21 cellular contexts compared by ENCODE assay signal in the genomic region with DNA sequence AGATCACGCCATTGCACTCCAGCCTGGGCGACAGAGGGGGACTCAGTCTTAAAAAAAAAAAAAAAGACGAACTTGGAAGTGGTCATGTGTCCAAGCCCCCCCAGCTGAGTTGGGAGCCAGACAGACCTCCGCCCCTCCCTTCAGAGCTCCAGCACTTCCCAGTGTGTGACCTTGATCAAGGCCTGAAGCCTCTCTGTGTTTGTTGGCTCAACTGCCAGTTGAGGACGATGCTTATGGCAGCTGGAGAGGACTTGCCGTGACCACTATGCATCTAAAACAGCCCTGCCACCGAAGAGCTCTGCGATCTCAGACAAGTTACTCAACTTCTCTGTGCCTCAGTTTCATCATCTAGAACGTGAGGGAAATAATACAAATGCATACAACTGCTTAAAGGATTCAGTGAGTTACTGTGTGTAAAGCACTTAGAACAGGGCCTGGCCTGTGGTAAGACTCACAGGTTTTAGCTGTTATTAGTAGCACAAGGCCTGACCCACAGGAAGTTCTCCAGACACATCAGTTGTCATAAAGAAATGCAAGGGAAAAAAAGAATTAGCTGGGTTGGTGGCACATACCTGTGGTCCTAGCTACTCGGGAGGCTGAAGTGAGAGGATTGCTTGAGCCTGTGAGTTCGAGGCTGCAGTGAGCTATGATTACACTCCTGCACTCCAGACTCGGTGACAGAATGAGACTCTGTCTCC. TPM values are rescaled to one million over a fixed set of nuclear protein-coding genes. Genes with fewer than 3 reads are reported as not detected.
DNase-seq lines count a peak whose midpoint lies in the region; ATAC-seq, FAIRE-seq and TF ChIP-seq lines count a peak whose summit lies in the region.
"Had no signal": no experiment of that assay in that cellular context is flagged by ENCODE, and none has a peak within 500 bp of the region (broad histone marks: within the 10 kb centered on the region; RNA-seq: fewer than 3 reads in every experiment).

No MANE protein-coding gene starts in this region.

- H3K27ac ChIP-seq in CD4-positive, alpha-beta memory T cell (ENCODE audit: low read depth, low read length), result no peak overlapping the region
- H3K27ac ChIP-seq in GM12878 (ENCODE audit: control insufficient read depth, insufficient read depth) (no peak overlapping the region), RWPE1 (no peak overlapping the region)
- H3K27ac ChIP-seq: SK-N-MC had no signal

- no peak overlapping the region for H3K9ac ChIP-seq in GM12878 (ENCODE audit: control insufficient read depth, insufficient read depth, low read length)

- H3K79me2 ChIP-seq in GM12878 (ENCODE audit: control insufficient read depth, insufficient read depth, low read length), result no peaks in the 10 kb centered on the region

- POLR2A ChIA-PET in CD4-positive, alpha-beta memory T cell (lab: Charles Lee; ENCODE audit: partially characterized antibody), result interaction anchor here (0.6 to 1.6 kb wide), 4 partner anchors 10 to 21 kb away, joined by 3 to 11 read pairs (median 4); a partner anchor contains a TSS
- POLR2A ChIA-PET in GM12878 (lab: Charles Lee) (interaction anchor here (0.6 to 1.5 kb wide), 2 partner anchors 20 to 22 kb away, joined by 4 to 8 read pairs; a partner anchor contains a TSS), RWPE1 (lab: Yijun Ruan, JAX; ENCODE audit: low non-redundant PET) (no interaction called here)

- TF ChIP-seq CTCF in GM12878 (IDR thresholded peaks at IDR 0.05 in 2 of 3, conservative IDR thresholded peaks at IDR 0.05 in 1 of 3; ENCODE audit: control insufficient read depth in 2 of 3, extremely low read depth in 1 of 3, insufficient read depth in 1 of 3, low read depth in 3 of 3, low read length in 3 of 3) (no peak), nephron progenitor cell (IDR thresholded peaks at IDR 0.05) (no peak), RWPE1 (conservative IDR thresholded peaks at IDR 0.05; ENCODE audit: low read depth) (no peak)

- intact Hi-C loops in CD4-positive, alpha-beta memory T cell (cut with micrococcal nuclease), result no loop called here
- intact Hi-C loops in GM12878 (cut with micrococcal nuclease; ENCODE audit: unreplicated experiment) (no loop called here), left colon (cut with DNase I, micrococcal nuclease) (no loop called here)

- no peaks in the 10 kb centered on the region for H3K36me3 ChIP-seq in CD4-positive, alpha-beta memory T cell (ENCODE audit: insufficient read depth, low read length)
- no peaks in the 10 kb centered on the region for H3K36me3 ChIP-seq in GM12878 (ENCODE audit: control insufficient read depth in 2 of 2, insufficient read depth in 2 of 2, low read length in 1 of 2)
- H3K36me3 ChIP-seq: BE2C had no signal

- FAIRE-seq in GM12878 (lab: Jason Lieb, UNC), result no peak
- FAIRE-seq: H54 had no signal

- H3K9me3 Mint-ChIP-seq in CD4-positive, alpha-beta memory T cell, result no peaks in the 10 kb centered on the region
- H3K9me3 Mint-ChIP-seq in nephron progenitor cell, result no peaks in the 10 kb centered on the region
- H3K9me3 Mint-ChIP-seq: CD8-positive, alpha-beta memory T cell had no signal

- H3K4me3 ChIP-seq in CD4-positive, alpha-beta memory T cell (ENCODE audit: low read length in 2 of 2), result no peak overlapping the region
- H3K4me3 ChIP-seq in GM12878, result no peak overlapping the region
- H3K4me3 ChIP-seq: SK-N-MC had no signal

- RAD21 ChIA-PET in GM12878 (lab: Charles Lee; ENCODE audit: unreplicated experiment), result interaction anchor here (0.7 kb wide), 1 partner anchor 229 kb away, joined by 3 read pairs; no protein-coding TSS in a partner anchor

- no TSS peak for BruUV-seq in GM12878 (replicated peaks; lab: Mats Ljungman, UMichigan)

- no peaks in the 10 kb centered on the region for H4K20me1 ChIP-seq in GM12878 (ENCODE audit: control insufficient read depth, insufficient read depth)

- TF ChIP-seq EP300 in GM12878 (IDR thresholded peaks at IDR 0.05; ENCODE audit: borderline replicate concordance in 1 of 2, control insufficient read depth in 1 of 2, low read depth in 2 of 2, low read length in 2 of 2), result no peak

- ATAC-seq in GM12878 (peak; percentile 55; the same call in 2 of the 3 replicates), left colon (no peak)
- ATAC-seq: PC-3, Right ventricle myocardium inferior had no signal

- no peak overlapping the region for H2AFZ ChIP-seq in GM12878 (ENCODE audit: control insufficient read depth, low read depth, low read length)

- no peaks in the 10 kb centered on the region for H3K27me3 ChIP-seq in CD4-positive, alpha-beta memory T cell (ENCODE audit: insufficient read depth, low read length)
- H3K27me3 ChIP-seq in GM12878 (replicated peaks in 1 of 2; ENCODE audit: control insufficient read depth in 2 of 2, insufficient read depth in 2 of 2, low read length in 1 of 2), result no peaks in the 10 kb centered on the region
- H3K27me3 ChIP-seq: BE2C had no signal

- peaks cover 2% of the 10 kb centered on the region for H3K4me1 ChIP-seq in CD4-positive, alpha-beta memory T cell (ENCODE audit: insufficient read depth, low read length)
- peaks cover under 1% of the 10 kb centered on the region; the same call in 1 of the 2 replicates for H3K4me1 ChIP-seq in GM12878 (ENCODE audit: control insufficient read depth, insufficient read depth, low read length)
- H3K4me1 ChIP-seq: BE2C had no signal

- peak overlapping the region in 6 of 7 donors; percentile 1 to 69 (median 46) for H3K27ac Mint-ChIP-seq in CD4-positive, alpha-beta memory T cell
- H3K27ac Mint-ChIP-seq in nephron progenitor cell, result peak overlapping the region; percentile 76

- WGBS in GM12878 (ENCODE audit: insufficient coverage, insufficient replicate concordance, low lambda C conversion rate, missing lambda C conversion rate), result 60% methylated on average over 10 of the region's 12 CpGs

- no peaks in the 10 kb centered on the region for H3K27me3 Mint-ChIP-seq in CD4-positive, alpha-beta memory T cell
- H3K27me3 Mint-ChIP-seq in nephron progenitor cell (ENCODE audit: low read depth, poor library complexity), result peaks cover 7% of the 10 kb centered on the region
- H3K27me3 Mint-ChIP-seq: CD8-positive, alpha-beta memory T cell had no signal

- no peaks in the 10 kb centered on the region for H3K36me3 Mint-ChIP-seq in CD4-positive, alpha-beta memory T cell
- H3K36me3 Mint-ChIP-seq in nephron progenitor cell (ENCODE audit: low read depth), result no peaks in the 10 kb centered on the region
- H3K36me3 Mint-ChIP-seq: CD8-positive, alpha-beta memory T cell had no signal

- SMC1A ChIA-PET in GM12878 (lab: Charles Lee; ENCODE audit: uncharacterized antibody, unreplicated experiment), result interaction anchor here (0.7 to 1.6 kb wide), 2 partner anchors 17 to 72 kb away, joined by 3 read pairs; no protein-coding TSS in a partner anchor

- CTCF ChIA-PET in CD4-positive, alpha-beta memory T cell (lab: Charles Lee; ENCODE audit: partially characterized antibody), result interaction anchor here (1.3 kb wide), 1 partner anchor 21 kb away, joined by 3 read pairs; no protein-coding TSS in a partner anchor
- CTCF ChIA-PET in GM12878 (lab: Yijun Ruan, JAX), result interaction anchor here (1.3 kb wide), 1 partner anchor 33 kb away, joined by 4 read pairs; no protein-coding TSS in a partner anchor
- CTCF ChIA-PET in RWPE1 (lab: Yijun Ruan, JAX), result interaction anchor here (0.5 kb wide), 1 partner anchor 80 kb away, joined by 3 read pairs; no protein-coding TSS in a partner anchor

- no peaks in the 10 kb centered on the region for H3K9me3 ChIP-seq in CD4-positive, alpha-beta memory T cell (ENCODE audit: control insufficient read depth in 1 of 2, low read length in 2 of 2)
- H3K9me3 ChIP-seq in GM12878 (replicated peaks; ENCODE audit: control insufficient read depth, insufficient read depth, low read length), result no peaks in the 10 kb centered on the region
- H3K9me3 ChIP-seq: BE2C had no signal

- in situ Hi-C loops in GM12878 (cut with MboI), result no loop called here

- H3K4me3 Mint-ChIP-seq in CD4-positive, alpha-beta memory T cell, result no peak overlapping the region
- no peak overlapping the region for H3K4me3 Mint-ChIP-seq in nephron progenitor cell
- H3K4me3 Mint-ChIP-seq: CD8-positive, alpha-beta memory T cell had no signal

- peaks cover 0 to 6% (median 3%) of the 10 kb centered on the region in 4 donors for H3K4me1 Mint-ChIP-seq in CD4-positive, alpha-beta memory T cell
- H3K4me1 Mint-ChIP-seq in nephron progenitor cell, result no peaks in the 10 kb centered on the region

- no peak for TF ChIP-seq POLR2A in GM12878 (IDR thresholded peaks at IDR 0.05; ENCODE audit: low read depth, low read length)

- no peak for TF ChIP-seq RAD21 in GM12878 (IDR thresholded peaks at IDR 0.05; ENCODE audit: insufficient read depth, low read depth, low read length)

- no peak overlapping the region for H3K4me2 ChIP-seq in GM12878 (ENCODE audit: control insufficient read depth, insufficient read depth)

- DNase-seq in CD4-positive, alpha-beta memory T cell, result no peak
- DNase-seq in HT1080 (ENCODE audit: low read depth) (peak; percentile 42), GM12878 (ENCODE audit: low read depth, low spot score) (no peak), nephron progenitor cell (no peak), left colon (no peak), RWPE1 (ENCODE audit: low spot score) (no peak), NCI-H524 treated with DMSO at 0.1 percent for 48 hours (lab: John Stamatoyannopoulos, UW) (no peak), NCI-H2081 (lab: John Stamatoyannopoulos, UW) (no peak)
- DNase-seq: ACHN; BE2C; CD8-positive, alpha-beta memory T cell; DND-41; GF-D8; NCI-H1417 treated with DMSO at 0.1 percent for 48 hours; NCI-H2029 treated with DMSO at 0.1 percent for 48 hours; NCI-H526; NK-92 treated with Interleukin-12 subunit alpha and Interleukin-12 subunit beta, amount 100 ng/mL, for 24 hours; PC-3 had no signal

RNA-seq across cellular contexts. Expression of a gene that starts 7.0 kb away (rescaled TPM):
- not detected for total RNA-seq in CD4-positive, alpha-beta memory T cell
- not detected for polyA plus RNA-seq in CD4-positive, alpha-beta memory T cell
- not detected in 2 replicates for total RNA-seq in HT1080 (2014; rRNA removed; shearing (Covaris generic))
- polyA plus RNA-seq in HT1080 (2015; cell fraction: cytosol; rRNA removed), result not detected in 2 replicates
- not detected in 2 replicates for polyA plus RNA-seq in HT1080 (2015; cell fraction: nucleus; rRNA removed)
- total RNA-seq in GM12878 (2013; cell fraction: nucleolus; rRNA removed), result not detected in 2 replicates
- total RNA-seq in GM12878 (2014; rRNA removed), result 0.38 and 1.2 TPM in 2 replicates
- total RNA-seq in GM12878 (2014; rRNA removed; fragmentation: Illumina TruSeq; extraction: Trizol), result 0.27 and 0.28 TPM in 2 replicates
- total RNA-seq in GM12878 (2021), result 0.32 and 0.49 TPM in 2 replicates
- polyA plus RNA-seq in GM12878 (2011; ENCODE audit: low read depth), result not detected
- polyA plus RNA-seq in GM12878 (2011; rRNA removed), result 0.07 TPM in 1 of 2 replicates, not detected in the other
- polyA plus RNA-seq in GM12878 (2011; cell fraction: cytosol; rRNA removed), result 0.09 and 0.15 TPM in 2 replicates
- 0.26 TPM in 1 of 2 replicates, not detected in the other for polyA plus RNA-seq in GM12878 (2011; cell fraction: nucleus; rRNA removed)
- not detected in 2 replicates for polyA plus RNA-seq in GM12878 (2012)
- polyA plus RNA-seq in GM12878 (2014; fragmentation: Illumina TruSeq; extraction: Trizol), result 0.34 TPM in 1 of 2 replicates, not detected in the other
- under 1 TPM in 1 of 2 experiments, not detected in 1; 0.24 TPM for polyA plus RNA-seq in GM12878 (2014; fragmentation: Nextera tagmentation; extraction: Ambion mirVana)
- polyA plus RNA-seq in GM12878 (2014; rRNA removed), result 0.23 and 1.1 TPM in 2 replicates
- 1 to 10 TPM in 1 of 2 experiments, under 1 TPM in 1; 0.95 to 2.4 TPM for polyA plus RNA-seq in GM12878 (2016; fragmentation: Nextera tagmentation; extraction: Ambion mirVana)
- polyA minus RNA-seq in GM12878 (2011; rRNA and poly(A)+ RNA removed), result not detected in 2 replicates
- not detected in 2 replicates for polyA minus RNA-seq in GM12878 (2011; cell fraction: cytosol; rRNA and poly(A)+ RNA removed)
- not detected in 2 replicates for polyA minus RNA-seq in GM12878 (2011; cell fraction: nucleus; rRNA and poly(A)+ RNA removed)
- total RNA-seq in left colon, result not detected
- total RNA-seq: CD8-positive, alpha-beta memory T cell; PC-3; Right ventricle myocardium inferior had no signal
- polyA plus RNA-seq: CD8-positive, alpha-beta memory T cell had no signal

RNA-seq across cellular contexts. Expression of a gene that starts 19.2 kb away (rescaled TPM):
- total RNA-seq in CD4-positive, alpha-beta memory T cell, result 1 to 10 TPM; 9.1 to 9.9 TPM
- polyA plus RNA-seq in CD4-positive, alpha-beta memory T cell, result 1 to 10 TPM in 1 of 2 donors, under 1 TPM in 1; 0.12 to 3.5 TPM
- 0.03 TPM in 1 of 2 replicates, not detected in the other for total RNA-seq in HT1080 (2014; rRNA removed; shearing (Covaris generic))
- polyA plus RNA-seq in HT1080 (2015; cell fraction: cytosol; rRNA removed), result 0.10 and 0.13 TPM in 2 replicates
- polyA plus RNA-seq in HT1080 (2015; cell fraction: nucleus; rRNA removed), result 0.05 and 0.32 TPM in 2 replicates
- total RNA-seq in GM12878 (2013; cell fraction: nucleolus; rRNA removed), result 0.15 TPM in 2 replicates
- total RNA-seq in GM12878 (2014; rRNA removed), result 0.65 and 0.73 TPM in 2 replicates
- total RNA-seq in GM12878 (2014; rRNA removed; fragmentation: Illumina TruSeq; extraction: Trizol), result 0.32 and 0.54 TPM in 2 replicates
- 2.4 and 2.5 TPM in 2 replicates for total RNA-seq in GM12878 (2021)
- 0.68 TPM for polyA plus RNA-seq in GM12878 (2011; ENCODE audit: low read depth)
- polyA plus RNA-seq in GM12878 (2011; rRNA removed), result 0.06 and 0.15 TPM in 2 replicates
- 0.12 and 0.15 TPM in 2 replicates for polyA plus RNA-seq in GM12878 (2011; cell fraction: cytosol; rRNA removed)
- polyA plus RNA-seq in GM12878 (2011; cell fraction: nucleus; rRNA removed), result 0.12 and 0.34 TPM in 2 replicates
- polyA plus RNA-seq in GM12878 (2012), result 1.2 and 1.7 TPM in 2 replicates
- 0.19 and 2.0 TPM in 2 replicates for polyA plus RNA-seq in GM12878 (2014; fragmentation: Illumina TruSeq; extraction: Trizol)
- polyA plus RNA-seq in GM12878 (2014; fragmentation: Nextera tagmentation; extraction: Ambion mirVana), result under 1 TPM in 1 of 2 experiments, not detected in 1; 0.09 TPM
- polyA plus RNA-seq in GM12878 (2014; rRNA removed), result 2.2 and 3.1 TPM in 2 replicates
- under 1 TPM; 0.04 to 0.25 TPM for polyA plus RNA-seq in GM12878 (2016; fragmentation: Nextera tagmentation; extraction: Ambion mirVana)
- 0.05 TPM in 1 of 2 replicates, not detected in the other for polyA minus RNA-seq in GM12878 (2011; rRNA and poly(A)+ RNA removed)
- polyA minus RNA-seq in GM12878 (2011; cell fraction: cytosol; rRNA and poly(A)+ RNA removed), result not detected in 2 replicates
- 0.10 TPM in 1 of 2 replicates, not detected in the other for polyA minus RNA-seq in GM12878 (2011; cell fraction: nucleus; rRNA and poly(A)+ RNA removed)
- 10 to 100 TPM; 49.8 to 96.0 TPM for total RNA-seq in left colon

RNA-seq across cellular contexts. Expression of a gene that starts 21.8 kb away (rescaled TPM):
- total RNA-seq in CD4-positive, alpha-beta memory T cell, result 10 to 100 TPM; 62.1 to 63.6 TPM
- 10 to 100 TPM; 16.8 to 33.7 TPM for polyA plus RNA-seq in CD4-positive, alpha-beta memory T cell
- total RNA-seq in HT1080 (2014; rRNA removed; shearing (Covaris generic)), result 27.6 and 29.3 TPM in 2 replicates
- polyA plus RNA-seq in HT1080 (2015; cell fraction: cytosol; rRNA removed), result 17.3 and 19.1 TPM in 2 replicates
- 34.9 and 42.8 TPM in 2 replicates for polyA plus RNA-seq in HT1080 (2015; cell fraction: nucleus; rRNA removed)
- total RNA-seq in GM12878 (2013; cell fraction: nucleolus; rRNA removed), result 36.2 and 41.0 TPM in 2 replicates
- total RNA-seq in GM12878 (2014; rRNA removed) (18.1 and 19.9 TPM in 2 replicates), GM12878 (2014; rRNA removed; fragmentation: Illumina TruSeq; extraction: Trizol) (5.9 and 7.1 TPM in 2 replicates), GM12878 (2021) (20.4 and 21.5 TPM in 2 replicates), left colon (100 to 1,000 TPM in 1 of 2 donors, 10 to 100 TPM in 1; 84.0 to 142 TPM)
- polyA plus RNA-seq in GM12878 (2011; ENCODE audit: low read depth), result 5.5 TPM
- polyA plus RNA-seq in GM12878 (2011; rRNA removed) (5.2 and 11.1 TPM in 2 replicates), GM12878 (2014; fragmentation: Illumina TruSeq; extraction: Trizol) (8.1 and 15.1 TPM in 2 replicates), GM12878 (2014; fragmentation: Nextera tagmentation; extraction: Ambion mirVana) (1 to 10 TPM; 2.3 to 2.7 TPM), GM12878 (2014; rRNA removed) (22.0 and 29.8 TPM in 2 replicates), GM12878 (2016; fragmentation: Nextera tagmentation; extraction: Ambion mirVana) (10 to 100 TPM; 25.0 TPM)
- polyA plus RNA-seq in GM12878 (2011; cell fraction: cytosol; rRNA removed), result 14.5 and 19.7 TPM in 2 replicates
- 46.6 and 53.1 TPM in 2 replicates for polyA plus RNA-seq in GM12878 (2011; cell fraction: nucleus; rRNA removed)
- polyA plus RNA-seq in GM12878 (2012), result 12.8 and 16.0 TPM in 2 replicates
- 11.8 and 19.9 TPM in 2 replicates for polyA minus RNA-seq in GM12878 (2011; rRNA and poly(A)+ RNA removed)
- 6.0 and 8.6 TPM in 2 replicates for polyA minus RNA-seq in GM12878 (2011; cell fraction: cytosol; rRNA and poly(A)+ RNA removed)
- polyA minus RNA-seq in GM12878 (2011; cell fraction: nucleus; rRNA and poly(A)+ RNA removed), result 15.2 and 22.9 TPM in 2 replicates

RNA-seq across cellular contexts. Expression of a gene that starts 25.1 kb away (rescaled TPM):
- total RNA-seq in CD4-positive, alpha-beta memory T cell, result not detected
- polyA plus RNA-seq in CD4-positive, alpha-beta memory T cell, result not detected
- total RNA-seq in HT1080 (2014; rRNA removed; shearing (Covaris generic)), result 2.7 and 8.2 TPM in 2 replicates
- polyA plus RNA-seq in HT1080 (2015; cell fraction: cytosol; rRNA removed), result 2.2 and 3.5 TPM in 2 replicates
- 0.54 and 1.3 TPM in 2 replicates for polyA plus RNA-seq in HT1080 (2015; cell fraction: nucleus; rRNA removed)
- not detected in 2 replicates for total RNA-seq in GM12878 (2013; cell fraction: nucleolus; rRNA removed)
- 0.06 TPM in 1 of 2 replicates, not detected in the other for total RNA-seq in GM12878 (2014; rRNA removed)
- 0.04 TPM in 1 of 2 replicates, not detected in the other for total RNA-seq in GM12878 (2014; rRNA removed; fragmentation: Illumina TruSeq; extraction: Trizol)
- total RNA-seq in GM12878 (2021), result 0.28 and 0.88 TPM in 2 replicates
- polyA plus RNA-seq in GM12878 (2011; ENCODE audit: low read depth), result not detected
- polyA plus RNA-seq in GM12878 (2011; rRNA removed), result 0.26 TPM in 1 of 2 replicates, not detected in the other
- 0.12 and 0.22 TPM in 2 replicates for polyA plus RNA-seq in GM12878 (2011; cell fraction: cytosol; rRNA removed)
- 0.01 and 0.10 TPM in 2 replicates for polyA plus RNA-seq in GM12878 (2011; cell fraction: nucleus; rRNA removed)
- not detected in 2 replicates for polyA plus RNA-seq in GM12878 (2012)
- 0.09 TPM in 1 of 2 replicates, not detected in the other for polyA plus RNA-seq in GM12878 (2014; fragmentation: Illumina TruSeq; extraction: Trizol)
- polyA plus RNA-seq in GM12878 (2014; fragmentation: Nextera tagmentation; extraction: Ambion mirVana), result not detected
- 0.03 and 0.08 TPM in 2 replicates for polyA plus RNA-seq in GM12878 (2014; rRNA removed)
- polyA plus RNA-seq in GM12878 (2016; fragmentation: Nextera tagmentation; extraction: Ambion mirVana), result under 1 TPM; 0.43 to 0.78 TPM
- polyA minus RNA-seq in GM12878 (2011; rRNA and poly(A)+ RNA removed), result not detected in 2 replicates
- polyA minus RNA-seq in GM12878 (2011; cell fraction: cytosol; rRNA and poly(A)+ RNA removed), result 1.0 TPM in 1 of 2 replicates, not detected in the other
- 0.10 TPM in 1 of 2 replicates, not detected in the other for polyA minus RNA-seq in GM12878 (2011; cell fraction: nucleus; rRNA and poly(A)+ RNA removed)
- 100 to 1,000 TPM in 1 of 2 donors, 10 to 100 TPM in 1; 52.2 to 106 TPM for total RNA-seq in left colon
- total RNA-seq: CD8-positive, alpha-beta memory T cell had no signal
- polyA plus RNA-seq: CD8-positive, alpha-beta memory T cell had no signal

RNA-seq across cellular contexts. Expression of a gene that starts 40.1 kb away (rescaled TPM):
- total RNA-seq in CD4-positive, alpha-beta memory T cell, result 10 to 100 TPM; 67.5 to 70.0 TPM
- polyA plus RNA-seq in CD4-positive, alpha-beta memory T cell, result 10 to 100 TPM; 53.8 to 86.9 TPM
- 25.4 and 26.0 TPM in 2 replicates for total RNA-seq in HT1080 (2014; rRNA removed; shearing (Covaris generic))
- 7.9 and 10.2 TPM in 2 replicates for polyA plus RNA-seq in HT1080 (2015; cell fraction: cytosol; rRNA removed)
- polyA plus RNA-seq in HT1080 (2015; cell fraction: nucleus; rRNA removed), result 15.6 and 19.0 TPM in 2 replicates
- total RNA-seq in GM12878 (2013; cell fraction: nucleolus; rRNA removed), result 11.7 and 16.2 TPM in 2 replicates
- total RNA-seq in GM12878 (2014; rRNA removed) (15.7 and 18.1 TPM in 2 replicates), GM12878 (2014; rRNA removed; fragmentation: Illumina TruSeq; extraction: Trizol) (14.0 and 15.4 TPM in 2 replicates), GM12878 (2021) (18.4 and 20.1 TPM in 2 replicates), left colon (10 to 100 TPM; 21.7 to 26.4 TPM)
- 8.2 TPM for polyA plus RNA-seq in GM12878 (2011; ENCODE audit: low read depth)
- polyA plus RNA-seq in GM12878 (2011; rRNA removed) (0.82 and 2.2 TPM in 2 replicates), GM12878 (2014; fragmentation: Illumina TruSeq; extraction: Trizol) (4.7 and 9.3 TPM in 2 replicates), GM12878 (2014; fragmentation: Nextera tagmentation; extraction: Ambion mirVana) (1 to 10 TPM; 4.3 to 7.1 TPM), GM12878 (2014; rRNA removed) (10.7 and 12.3 TPM in 2 replicates), GM12878 (2016; fragmentation: Nextera tagmentation; extraction: Ambion mirVana) (10 to 100 TPM; 15.4 to 17.2 TPM)
- polyA plus RNA-seq in GM12878 (2011; cell fraction: cytosol; rRNA removed), result 5.1 and 5.4 TPM in 2 replicates
- 8.8 and 11.9 TPM in 2 replicates for polyA plus RNA-seq in GM12878 (2011; cell fraction: nucleus; rRNA removed)
- 15.6 and 15.7 TPM in 2 replicates for polyA plus RNA-seq in GM12878 (2012)
- polyA minus RNA-seq in GM12878 (2011; rRNA and poly(A)+ RNA removed), result 2.3 and 5.2 TPM in 2 replicates
- 2.4 and 7.6 TPM in 2 replicates for polyA minus RNA-seq in GM12878 (2011; cell fraction: cytosol; rRNA and poly(A)+ RNA removed)
- 4.0 and 7.3 TPM in 2 replicates for polyA minus RNA-seq in GM12878 (2011; cell fraction: nucleus; rRNA and poly(A)+ RNA removed)

Comparison
In these comparisons a context has a peak if more than half of its experiments do, and no peak if none do; other contexts are left out.
1. RNA of a gene that starts 19.2 kb away (total RNA-seq): 49.8 to 96.0 TPM in left colon; 9.1 to 9.9 TPM in CD4-positive, alpha-beta memory T cell, 0.15 to 2.5 TPM in GM12878 and 0.03 TPM in HT1080; every median in the first group is over 4 times any median in the second.